ENCODE assay signal across 16 cellular contexts in the genomic region with DNA sequence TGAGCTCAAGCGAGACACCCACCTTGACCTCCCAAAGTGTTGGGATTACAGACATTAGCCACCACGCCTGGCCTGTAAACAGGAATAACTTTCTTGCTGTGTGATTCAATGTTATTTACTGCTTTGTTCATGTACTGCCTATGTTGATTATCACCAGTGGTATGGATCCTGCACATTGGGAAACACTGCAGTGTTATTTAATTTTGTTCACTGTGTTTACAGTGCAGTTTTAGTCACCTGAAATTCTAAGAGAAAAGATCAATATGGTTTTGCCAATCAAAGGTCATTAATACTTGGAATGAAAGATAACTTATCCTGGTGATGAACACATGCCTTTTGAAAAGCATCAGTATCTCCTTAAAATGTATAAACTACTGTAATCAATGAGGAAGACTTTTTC. TPM values are rescaled to one million over a fixed set of nuclear protein-coding genes. Genes with fewer than 3 reads are reported as not detected.
A peak's percentile ranks its signal among the peaks of the same experiment; 100 is the strongest.
DNase-seq lines count a peak whose midpoint lies in the region; ATAC-seq, FAIRE-seq and TF ChIP-seq lines count a peak whose summit lies in the region.
"Had no signal": no experiment of that assay in that cellular context is flagged by ENCODE, and none has a peak within 500 bp of the region (broad histone marks: within the 10 kb centered on the region; RNA-seq: fewer than 3 reads in every experiment).

No MANE protein-coding gene starts in this region.

- intact Hi-C loops in MCF 10A (cut with micrococcal nuclease) (no loop called here), mammary epithelial cell (cut with micrococcal nuclease) (no loop called here), right lobe of liver (cut with DNase I) (no loop called here)

- H3K4me1 ChIP-seq in mammary epithelial cell (ENCODE audit: insufficient read depth, low read length) (no peaks in the 10 kb centered on the region), right lobe of liver (peaks cover 0 to 8% (median 0%) of the 10 kb centered on the region in 4 donors)
- H3K4me1 ChIP-seq: BE2C had no signal

- peaks cover 20% of the 10 kb centered on the region for H3K79me2 ChIP-seq in mammary epithelial cell (ENCODE audit: insufficient read depth, low read length)

- H3K27ac ChIP-seq in mammary epithelial cell (ENCODE audit: insufficient read depth, low read depth, low read length), result no peak overlapping the region
- no peak overlapping the region for H3K27ac ChIP-seq in right lobe of liver
- H3K27ac ChIP-seq: C4-2B had no signal

- no peaks in the 10 kb centered on the region for H4K20me1 ChIP-seq in mammary epithelial cell (ENCODE audit: insufficient read depth, low read length)

- DNase-seq in MCF 10A (ENCODE audit: unreplicated experiment) (no peak), mammary epithelial cell (no peak), WTC11 (ENCODE audit: low spot score) (no peak), right lobe of liver (no peak), GM12892 (ENCODE audit: insufficient read length) (no peak), GM12891 (ENCODE audit: insufficient read length, low spot score) (no peak)
- DNase-seq: BE2C, Calu3, DMS 273 treated with DMSO at 0.1 percent for 48 hours, H7 had no signal

- TF ChIP-seq POLR2A in right lobe of liver (IDR thresholded peaks at IDR 0.05) (no peak), GM12892 (IDR thresholded peaks at IDR 0.05; ENCODE audit: low read depth, low read length) (no peak), GM12891 (IDR thresholded peaks at IDR 0.05; ENCODE audit: low read depth, low read length) (no peak)

- POLR2A ChIA-PET in MCF 10A (lab: Yijun Ruan, JAX), result interaction anchor here (1.3 to 2.6 kb wide), 4 partner anchors 8 to 17 kb away, joined by 3 to 10 read pairs (median 7); partner anchors contain the start of gene GABPB1
- POLR2A ChIA-PET in WTC11 (lab: Charles Lee), result interaction anchor here (1.0 kb wide), 1 partner anchor 1565 kb away, joined by 3 read pairs; no protein-coding TSS in a partner anchor

- H3K9me3 Mint-ChIP-seq in MCF 10A (ENCODE audit: unreplicated experiment) (no peaks in the 10 kb centered on the region), WTC11 (no peaks in the 10 kb centered on the region)
- H3K9me3 Mint-ChIP-seq: GM23338, IgD-negative memory B cell had no signal

- CTCF ChIA-PET in MCF 10A (lab: Yijun Ruan, JAX) (no interaction called here), mammary epithelial cell (lab: Charles Lee; ENCODE audit: low non-redundant PET) (no interaction called here), WTC11 (lab: Charles Lee) (no interaction called here)

- no peak overlapping the region for H3K4me3 Mint-ChIP-seq in MCF 10A (ENCODE audit: unreplicated experiment)
- no peak overlapping the region for H3K4me3 Mint-ChIP-seq in WTC11
- H3K4me3 Mint-ChIP-seq: GM23338, IgD-negative memory B cell had no signal

- in situ Hi-C loops in mammary epithelial cell (cut with MboI; ENCODE audit: low sequenced_read_pairs in 2 of 2), result no loop called here

- dilution Hi-C loops in mammary epithelial cell (cut with HindIII; ENCODE audit: low sequenced_read_pairs), result no loop called here

- H3K4me3 ChIP-seq in mammary epithelial cell (replicated peaks in 1 of 3; ENCODE audit: insufficient read depth in 1 of 3, low read depth in 2 of 3, low read length in 3 of 3), result no peak overlapping the region
- H3K4me3 ChIP-seq in right lobe of liver, result no peak overlapping the region
- H3K4me3 ChIP-seq: GM12878, GM23338 had no signal

- H3K27me3 ChIP-seq in mammary epithelial cell (ENCODE audit: insufficient read depth, low read length), result no peaks in the 10 kb centered on the region
- H3K27me3 ChIP-seq in right lobe of liver, result no peaks in the 10 kb centered on the region
- H3K27me3 ChIP-seq: BE2C had no signal

- no peak overlapping the region for H3K9ac ChIP-seq in mammary epithelial cell (ENCODE audit: insufficient read depth, low read length)

- no peak for ATAC-seq in WTC11
- peak in 3 of 4 donors; percentile 27 to 64 (median 39) for ATAC-seq in right lobe of liver
- no peak for ATAC-seq in HG02642 (IDR thresholded peaks at IDR 0.05; ENCODE audit: poor library complexity, unreplicated experiment)
- ATAC-seq: GM12878, GM23338 had no signal

- H3K27ac Mint-ChIP-seq in MCF 10A (ENCODE audit: low read depth, unreplicated experiment), result peak overlapping the region; percentile 61
- H3K27ac Mint-ChIP-seq in WTC11, result peak overlapping the region; percentile 42; the same call in 1 of the 2 replicates
- H3K27ac Mint-ChIP-seq: GM23338 had no signal

- H3K36me3 ChIP-seq in mammary epithelial cell (ENCODE audit: insufficient read depth, low read length) (peaks cover 9% of the 10 kb centered on the region), right lobe of liver (peaks cover 0 to 6% (median 0%) of the 10 kb centered on the region in 4 donors)

- H3K4me1 Mint-ChIP-seq in MCF 10A (ENCODE audit: insufficient read depth, unreplicated experiment), result peaks cover 6% of the 10 kb centered on the region
- H3K4me1 Mint-ChIP-seq in WTC11, result no peaks in the 10 kb centered on the region
- H3K4me1 Mint-ChIP-seq: GM23338 had no signal

- no peak overlapping the region for H3K4me2 ChIP-seq in mammary epithelial cell (ENCODE audit: insufficient read depth, low read depth, low read length)
- H3K4me2 ChIP-seq: GM23338 had no signal

- H3K27me3 Mint-ChIP-seq in MCF 10A (ENCODE audit: insufficient read depth, unreplicated experiment) (no peaks in the 10 kb centered on the region), WTC11 (ENCODE audit: low read depth) (no peaks in the 10 kb centered on the region)
- H3K27me3 Mint-ChIP-seq: IgD-negative memory B cell had no signal

- H3K36me3 Mint-ChIP-seq in MCF 10A (ENCODE audit: insufficient read depth, unreplicated experiment) (peaks cover 70% of the 10 kb centered on the region), WTC11 (peaks cover 34% of the 10 kb centered on the region)

- no peak for TF ChIP-seq CTCF in MCF 10A (IDR thresholded peaks at IDR 0.05; ENCODE audit: unreplicated experiment)
- no peak for TF ChIP-seq CTCF in mammary epithelial cell (conservative IDR thresholded peaks at IDR 0.05 in 1 of 2, IDR thresholded peaks at IDR 0.05 in 1 of 2; ENCODE audit: extremely low read depth in 1 of 2, insufficient read depth in 1 of 2, low read depth in 1 of 2, low read length in 2 of 2)
- TF ChIP-seq CTCF in WTC11 (IDR thresholded peaks at IDR 0.05), result no peak
- TF ChIP-seq CTCF in right lobe of liver (IDR thresholded peaks at IDR 0.05), result no peak

- H3K9me3 ChIP-seq in mammary epithelial cell (replicated peaks; ENCODE audit: insufficient read depth, low read length), result no peaks in the 10 kb centered on the region
- no peaks in the 10 kb centered on the region for H3K9me3 ChIP-seq in right lobe of liver
- H3K9me3 ChIP-seq: BE2C had no signal

- BruUV-seq in MCF 10A (replicated peaks; lab: Mats Ljungman, UMichigan) (no TSS peak), mammary epithelial cell (replicated peaks; lab: Mats Ljungman, UMichigan) (no TSS peak)

- no peak overlapping the region for H2AFZ ChIP-seq in mammary epithelial cell (ENCODE audit: low read depth, low read length)
- H2AFZ ChIP-seq: GM23338 had no signal

- no peak for FAIRE-seq in GM12892 (lab: Jason Lieb, UNC)
- no peak for FAIRE-seq in GM12891 (lab: Jason Lieb, UNC)
- FAIRE-seq: A204.1, GM12878 had no signal

- WGBS in mammary epithelial cell (ENCODE audit: low coverage, missing lambda C conversion rate), result 100% methylated on average over 2 of the region's 2 CpGs
- WGBS in right lobe of liver (ENCODE audit: insufficient coverage, low coverage, low lambda C conversion rate, missing lambda C conversion rate), result 86% methylated on average over 2 of the region's 2 CpGs

TF ChIP-seq in WTC11, 78 proteins besides CTCF, POLR2A, EP300 and RAD21:
- no peak for TF ChIP-seq IRF1 (CRISPR knock-in tag; IDR thresholded peaks at IDR 0.05)
- no peak for TF ChIP-seq ZMAT4 (CRISPR knock-in tag; IDR thresholded peaks at IDR 0.05)
- TF ChIP-seq ZNF423 (CRISPR knock-in tag; IDR thresholded peaks at IDR 0.05), result no peak
- TF ChIP-seq SMAD4 (CRISPR knock-in tag; IDR thresholded peaks at IDR 0.05), result no peak

TF ChIP-seq in GM12891, 5 proteins besides CTCF, POLR2A, EP300 and RAD21:
- TF ChIP-seq TAF1 (IDR thresholded peaks at IDR 0.05; ENCODE audit: low read depth, low read length) (no peak), PAX5 (IDR thresholded peaks at IDR 0.05; ENCODE audit: insufficient read depth, low read length, severe bottlenecking) (no peak), POLR2AphosphoS5 (IDR thresholded peaks at IDR 0.05; ENCODE audit: low read depth, low read length) (no peak), POU2F2 (IDR thresholded peaks at IDR 0.05; ENCODE audit: low read depth, low read length) (no peak), SPI1 (IDR thresholded peaks at IDR 0.05; ENCODE audit: low read depth, low read length) (no peak)

RNA-seq across cellular contexts. Expression of gene GABPB1, which starts 8.6 kb away (rescaled TPM):
- total RNA-seq in MCF 10A (2022) (33.4 and 38.5 TPM in 2 replicates), mammary epithelial cell (10 to 100 TPM; 21.1 to 38.7 TPM), WTC11 (2021) (23.3 to 28.9 TPM (median 25.0 TPM) in 3 replicates), right lobe of liver (10 to 100 TPM in 2 of 6 experiments, 1 to 10 TPM in 4; 5.4 to 10.5 (median 9.4) TPM)
- polyA plus RNA-seq in mammary epithelial cell, result 19.8 TPM
- 16.6 TPM for polyA minus RNA-seq in mammary epithelial cell
- polyA plus RNA-seq in GM12892 (2012; ENCODE audit: missing spikeins), result 28.9 TPM
- polyA plus RNA-seq in GM12891 (2012; ENCODE audit: low read depth, missing spikeins), result 15.4 TPM

Comparison
In these comparisons a context has a peak if more than half of its experiments do, and no peak if none do; other contexts are left out.
1. ATAC-seq: peak in right lobe of liver (3 of 4); none in WTC11 (single experiment) and HG02642 (single experiment).